Comparison of ENCODE assay signal across 11 cellular contexts in the genomic region with DNA sequence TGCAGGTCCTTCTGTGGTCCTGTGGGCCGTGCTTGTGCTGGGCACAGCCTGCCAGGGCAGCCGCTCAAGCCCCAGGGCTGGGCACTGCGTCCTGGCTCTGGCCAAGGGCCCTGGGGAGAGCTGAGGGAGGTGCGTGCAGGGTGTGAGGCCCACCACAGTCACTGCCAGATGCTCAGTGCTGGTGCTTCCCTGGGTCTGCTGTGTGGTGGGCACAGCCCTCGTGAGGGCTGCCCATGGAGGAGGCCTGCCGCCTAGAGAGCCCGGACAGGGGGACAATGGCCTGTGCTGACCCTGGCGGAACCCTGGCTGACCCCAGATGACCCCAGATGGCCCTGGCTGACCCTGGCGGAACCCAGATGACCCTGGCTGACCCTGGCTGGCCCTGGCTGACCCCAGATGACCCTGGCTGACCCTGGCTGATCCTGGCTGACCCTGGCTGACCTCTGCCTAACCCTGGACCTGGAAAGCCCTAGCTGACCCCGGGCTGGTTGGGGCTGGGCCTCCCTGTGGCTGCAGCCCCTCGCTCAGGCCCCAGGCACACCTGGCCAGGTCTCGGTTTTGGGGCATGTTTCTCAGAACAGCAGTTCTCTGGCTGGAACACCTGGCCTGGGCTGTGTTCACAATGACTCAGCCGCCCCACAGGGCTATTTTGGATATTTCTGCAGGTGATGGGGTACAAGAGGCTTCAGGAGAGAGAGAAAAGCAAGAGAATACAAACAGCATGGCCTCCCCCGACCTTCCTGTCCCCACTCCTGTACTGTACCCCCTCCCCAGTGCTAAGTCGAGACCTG. TPM values are rescaled to one million over a fixed set of nuclear protein-coding genes. Genes with fewer than 3 reads are reported as not detected.
DNase-seq lines count a peak whose midpoint lies in the region; ATAC-seq and TF ChIP-seq lines count a peak whose summit lies in the region.
"Had no signal": no experiment of that assay in that cellular context is flagged by ENCODE, and none has a peak within 500 bp of the region (broad histone marks: within the 10 kb centered on the region; RNA-seq: fewer than 3 reads in every experiment).

No MANE protein-coding gene starts in this region.

- H3K36me3 Mint-ChIP-seq in endothelial cell (ENCODE audit: low read depth, unreplicated experiment), result peaks cover 39% of the 10 kb centered on the region
- no peaks in the 10 kb centered on the region for H3K36me3 Mint-ChIP-seq in activated naive CD4-positive, alpha-beta T cell treated with anti-CD3 and anti-CD28 coated beads for 36 hours (ENCODE audit: low read depth)
- H3K36me3 Mint-ChIP-seq: naive thymus-derived CD8-positive, alpha-beta T cell had no signal

- DNase-seq in endothelial cell (ENCODE audit: low spot score) (no peak), GM19238 (ENCODE audit: insufficient read length, low spot score) (no peak), LoVo (ENCODE audit: low spot score) (no peak)
- no peak for DNase-seq in activated naive CD4-positive, alpha-beta T cell treated with anti-CD3 and anti-CD28 coated beads for 36 hours
- DNase-seq in stimulated activated naive CD4-positive, alpha-beta T cell (lab: John Stamatoyannopoulos, UW), result no peak
- DNase-seq: NCI-H2107 had no signal

- H3K27me3 Mint-ChIP-seq in endothelial cell (ENCODE audit: unreplicated experiment), result peaks cover 32% of the 10 kb centered on the region
- no peaks in the 10 kb centered on the region for H3K27me3 Mint-ChIP-seq in activated naive CD4-positive, alpha-beta T cell treated with anti-CD3 and anti-CD28 coated beads for 36 hours (ENCODE audit: low read depth)

- peak; percentile 47 for ATAC-seq in GM19452 (IDR thresholded peaks at IDR 0.05; ENCODE audit: unreplicated experiment)
- peak; percentile 52 for ATAC-seq in HG03095 (IDR thresholded peaks at IDR 0.05; ENCODE audit: unreplicated experiment)
- ATAC-seq: naive thymus-derived CD8-positive, alpha-beta T cell had no signal

- H3K9me3 ChIP-seq in BLaER1, result no peaks in the 10 kb centered on the region

- peak overlapping the region; percentile 11; the same call in 1 of the 2 replicates for H3K27ac ChIP-seq in BLaER1
- H3K27ac ChIP-seq: cardiac muscle cell had no signal

- peaks cover 43% of the 10 kb centered on the region for H3K9me3 Mint-ChIP-seq in endothelial cell (ENCODE audit: unreplicated experiment)
- no peaks in the 10 kb centered on the region for H3K9me3 Mint-ChIP-seq in activated naive CD4-positive, alpha-beta T cell treated with anti-CD3 and anti-CD28 coated beads for 36 hours
- H3K9me3 Mint-ChIP-seq: naive thymus-derived CD8-positive, alpha-beta T cell had no signal

- peaks cover 3% of the 10 kb centered on the region for H3K4me1 Mint-ChIP-seq in endothelial cell (ENCODE audit: unreplicated experiment)
- H3K4me1 Mint-ChIP-seq in activated naive CD4-positive, alpha-beta T cell treated with anti-CD3 and anti-CD28 coated beads for 36 hours (ENCODE audit: low read depth), result no peaks in the 10 kb centered on the region

- H3K9ac ChIP-seq in BLaER1, result no peak overlapping the region

- H3K27ac Mint-ChIP-seq in endothelial cell (ENCODE audit: unreplicated experiment), result no peak overlapping the region
- H3K27ac Mint-ChIP-seq in activated naive CD4-positive, alpha-beta T cell treated with anti-CD3 and anti-CD28 coated beads for 36 hours, result no peak overlapping the region

- no peak for TF ChIP-seq CTCF in endothelial cell (IDR thresholded peaks at IDR 0.05; ENCODE audit: unreplicated experiment)

- no peaks in the 10 kb centered on the region for H3K27me3 ChIP-seq in BLaER1
- H3K27me3 ChIP-seq: cardiac muscle cell had no signal

- no peaks in the 10 kb centered on the region for H3K36me3 ChIP-seq in BLaER1
- H3K36me3 ChIP-seq: cardiac muscle cell had no signal

- CTCF ChIA-PET in activated naive CD4-positive, alpha-beta T cell treated with anti-CD3 and anti-CD28 coated beads for 36 hours (lab: Charles Lee), result no interaction called here

- H3K4me3 Mint-ChIP-seq in endothelial cell (ENCODE audit: unreplicated experiment), result peak overlapping the region; percentile 65
- no peak overlapping the region for H3K4me3 Mint-ChIP-seq in activated naive CD4-positive, alpha-beta T cell treated with anti-CD3 and anti-CD28 coated beads for 36 hours
- H3K4me3 Mint-ChIP-seq: naive thymus-derived CD8-positive, alpha-beta T cell had no signal

- peaks cover 39% of the 10 kb centered on the region for H3K4me1 ChIP-seq in BLaER1

- intact Hi-C loops in activated naive CD4-positive, alpha-beta T cell treated with anti-CD3 and anti-CD28 coated beads for 36 hours (cut with micrococcal nuclease), result no loop called here

- H3K4me3 ChIP-seq in BLaER1, result no peak overlapping the region
- H3K4me3 ChIP-seq: cardiac muscle cell had no signal

- no peaks in the 10 kb centered on the region for H4K20me1 ChIP-seq in BLaER1

- H3K4me2 ChIP-seq in BLaER1, result peak overlapping the region; percentile 13; the same call in 1 of the 2 replicates

RNA-seq across cellular contexts. Expression of gene TMEM121, which starts 55.4 kb away (rescaled TPM):
- total RNA-seq in endothelial cell (ENCODE audit: unreplicated experiment), result 1.6 TPM
- total RNA-seq in activated naive CD4-positive, alpha-beta T cell treated with anti-CD3 and anti-CD28 coated beads for 36 hours, result 1 to 10 TPM; 6.5 to 9.3 TPM
